ENCODE assay signal across 19 cellular contexts in the genomic region with DNA sequence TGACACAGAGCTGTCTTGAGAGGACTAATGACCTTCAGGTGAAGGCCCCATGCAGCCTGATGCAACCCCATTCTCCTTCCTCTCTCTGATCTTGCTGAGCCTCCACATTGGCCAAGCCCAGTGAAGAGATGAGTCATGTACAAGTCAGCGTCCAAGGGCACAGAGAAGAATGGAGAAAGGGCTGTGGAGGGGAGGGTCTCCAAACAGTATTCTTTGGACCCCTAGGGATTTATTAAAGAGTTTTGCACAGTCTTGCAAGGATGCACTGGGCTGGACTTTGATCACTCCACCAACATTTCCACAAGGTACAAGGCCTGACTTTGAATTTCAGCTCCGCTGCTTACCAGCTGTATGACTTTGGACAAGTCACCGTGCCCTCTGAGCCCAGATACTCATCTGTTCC. TPM values are rescaled to one million over a fixed set of nuclear protein-coding genes. Genes with fewer than 3 reads are reported as not detected.
A peak's percentile ranks its signal among the peaks of the same experiment; 100 is the strongest.
DNase-seq lines count a peak whose midpoint lies in the region; ATAC-seq lines count a peak whose summit lies in the region.
"Had no signal": no experiment of that assay in that cellular context is flagged by ENCODE, and none has a peak within 500 bp of the region (broad histone marks: within the 10 kb centered on the region; RNA-seq: fewer than 3 reads in every experiment).

No MANE protein-coding gene starts in this region.

- H3K27ac Mint-ChIP-seq in stimulated activated naive CD8-positive, alpha-beta T cell treated with anti-CD3 and anti-CD28 coated beads, Interleukin-15, amount 100 ng/mL, for 72 hours: peak overlapping the region; percentile 78 to 88
- H3K27ac Mint-ChIP-seq: activated T-helper 2 cell treated with anti-CD3 and anti-CD28 coated beads, Interferon-gamma antibody, Interleukin-2, Interleukin-4, amounts not matched to agents 10 μg/mL and 5 μg/mL and 100 μg/mL, durations not matched to agents 14 hours and 24 hours and 36 hours; CD4-positive, alpha-beta memory T cell; nephron had no signal

- ATAC-seq in stimulated activated naive CD8-positive, alpha-beta T cell treated with anti-CD3 and anti-CD28 coated beads, Interleukin-15, amount 100 ng/mL, for 72 hours: no peak
- no peak for ATAC-seq in stimulated activated naive CD8-positive, alpha-beta T cell treated with anti-CD3 and anti-CD28 coated beads, Interleukin-15, Interleukin-2, amounts not matched to agents 100 U/mL and 50 U/mL, for 24 hours
- ATAC-seq in HG02981 (IDR thresholded peaks at IDR 0.05; ENCODE audit: unreplicated experiment) (no peak), Right ventricle myocardium inferior (no peak)
- ATAC-seq: gastroesophageal sphincter, left colon had no signal

- peaks cover 36% of the 10 kb centered on the region for H3K27me3 Mint-ChIP-seq in stimulated activated naive CD8-positive, alpha-beta T cell treated with anti-CD3 and anti-CD28 coated beads, Interleukin-15, amount 100 ng/mL, for 72 hours

- DNase-seq in stimulated activated naive CD8-positive, alpha-beta T cell treated with anti-CD3 and anti-CD28 coated beads, Interleukin-15, amount 100 ng/mL, for 72 hours: no peak
- no peak for DNase-seq in stimulated activated naive CD8-positive, alpha-beta T cell treated with anti-CD3 and anti-CD28 coated beads, Interleukin-15, Interleukin-2, amounts not matched to agents 100 U/mL and 50 U/mL, for 24 hours
- DNase-seq in NOMO-1 treated with DMSO at 0.1 percent for 48 hours (lab: John Stamatoyannopoulos, UW; ENCODE audit: unreplicated experiment): peak; percentile 30
- DNase-seq in epidermal melanocyte (ENCODE audit: insufficient read length, low spot score): peak; percentile 0
- DNase-seq in DMS 273 treated with DMSO at 0.1 percent for 48 hours (lab: John Stamatoyannopoulos, UW): no peak
- no peak for DNase-seq in Right ventricle myocardium inferior (ENCODE audit: missing footprints)
- no peak for DNase-seq in amniotic stem cell (lab: John Stamatoyannopoulos, UW)
- DNase-seq: CD4-positive, alpha-beta memory T cell; dermis blood vessel endothelial cell; DMS79 treated with DMSO at 0.1 percent for 48 hours; left colon; PC-9; stimulated activated CD4-positive, alpha-beta T cell treated with anti-CD3 and anti-CD28 coated beads, Interleukin-4, amount 100 ng/mL, for 24 hours; T1000; uterus had no signal

- H3K9me3 Mint-ChIP-seq in stimulated activated naive CD8-positive, alpha-beta T cell treated with anti-CD3 and anti-CD28 coated beads, Interleukin-15, amount 100 ng/mL, for 72 hours: peaks cover 8% of the 10 kb centered on the region in 2 donors
- H3K9me3 Mint-ChIP-seq: nephron had no signal

- no peak overlapping the region for H3K4me3 Mint-ChIP-seq in stimulated activated naive CD8-positive, alpha-beta T cell treated with anti-CD3 and anti-CD28 coated beads, Interleukin-15, amount 100 ng/mL, for 72 hours
- H3K4me3 Mint-ChIP-seq: CD4-positive, alpha-beta memory T cell; nephron had no signal

- intact Hi-C loops in Right ventricle myocardium inferior (cut with DNase I): no loop called here

- H3K4me1 Mint-ChIP-seq in stimulated activated naive CD8-positive, alpha-beta T cell treated with anti-CD3 and anti-CD28 coated beads, Interleukin-15, amount 100 ng/mL, for 72 hours: peaks cover 25% of the 10 kb centered on the region
- H3K4me1 Mint-ChIP-seq: CD4-positive, alpha-beta memory T cell had no signal

RNA-seq across cellular contexts. Expression of gene KCNG1, which starts 13.9 kb away (rescaled TPM):
- 0.32 TPM for total RNA-seq in Right ventricle myocardium inferior
- total RNA-seq: CD4-positive, alpha-beta memory T cell; PC-9 had no signal

Comparison
In these comparisons a context has a peak if more than half of its experiments do, and no peak if none do; other contexts are left out.
1. DNase-seq: peak in NOMO-1 treated with DMSO at 0.1 percent for 48 hours (single experiment) and epidermal melanocyte (single experiment); none in stimulated activated naive CD8-positive, alpha-beta T cell treated with anti-CD3 and anti-CD28 coated beads, Interleukin-15, amount 100 ng/mL, for 72 hours (0 of 2), stimulated activated naive CD8-positive, alpha-beta T cell treated with anti-CD3 and anti-CD28 coated beads, Interleukin-15, Interleukin-2, amounts not matched to agents 100 U/mL and 50 U/mL, for 24 hours (single experiment), DMS 273 treated with DMSO at 0.1 percent for 48 hours (single experiment), Right ventricle myocardium inferior (single experiment) and amniotic stem cell (single experiment).